In the genomic region with DNA sequence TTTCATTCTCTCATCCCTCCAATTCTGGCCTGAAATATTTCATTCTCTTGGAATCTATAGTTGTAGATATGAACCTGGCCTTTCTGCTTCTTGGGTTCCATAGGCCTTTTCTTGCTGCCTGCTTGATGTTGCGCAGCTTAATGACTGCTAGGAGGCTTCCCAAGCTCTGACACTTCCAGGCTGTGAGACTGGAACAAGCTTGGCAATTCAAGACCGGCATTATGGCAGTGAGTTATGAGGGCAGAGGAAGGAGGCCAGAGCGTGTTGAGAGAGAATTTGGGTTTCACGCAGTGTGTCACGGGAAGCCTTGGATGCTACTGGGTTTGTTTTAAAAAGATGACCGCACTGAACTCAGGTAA, we compare ENCODE assay signal across 2 cellular contexts.
TF ChIP-seq lines count a peak whose summit lies in the region.

No MANE protein-coding gene starts in this region.

TF ChIP-seq in GM12878, 131 proteins besides CTCF, POLR2A, EP300 and RAD21:
- TF ChIP-seq, protein P1, sequence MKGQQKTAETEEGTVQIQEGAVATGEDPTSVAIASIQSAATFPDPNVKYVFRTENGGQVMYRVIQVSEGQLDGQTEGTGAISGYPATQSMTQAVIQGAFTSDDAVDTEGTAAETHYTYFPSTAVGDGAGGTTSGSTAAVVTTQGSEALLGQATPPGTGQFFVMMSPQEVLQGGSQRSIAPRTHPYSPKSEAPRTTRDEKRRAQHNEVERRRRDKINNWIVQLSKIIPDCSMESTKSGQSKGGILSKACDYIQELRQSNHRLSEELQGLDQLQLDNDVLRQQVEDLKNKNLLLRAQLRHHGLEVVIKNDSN (IDR thresholded peaks at IDR 0.05; ENCODE audit: borderline replicate concordance, extremely low read length, insufficient read depth, low read depth, low read length): no peak

TF ChIP-seq in liver, 16 proteins besides CTCF, POLR2A, EP300 and RAD21:
- TF ChIP-seq, protein P2, sequence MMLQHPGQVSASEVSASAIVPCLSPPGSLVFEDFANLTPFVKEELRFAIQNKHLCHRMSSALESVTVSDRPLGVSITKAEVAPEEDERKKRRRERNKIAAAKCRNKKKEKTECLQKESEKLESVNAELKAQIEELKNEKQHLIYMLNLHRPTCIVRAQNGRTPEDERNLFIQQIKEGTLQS (IDR thresholded peaks at IDR 0.05): no peak
- TF ChIP-seq, protein P3, sequence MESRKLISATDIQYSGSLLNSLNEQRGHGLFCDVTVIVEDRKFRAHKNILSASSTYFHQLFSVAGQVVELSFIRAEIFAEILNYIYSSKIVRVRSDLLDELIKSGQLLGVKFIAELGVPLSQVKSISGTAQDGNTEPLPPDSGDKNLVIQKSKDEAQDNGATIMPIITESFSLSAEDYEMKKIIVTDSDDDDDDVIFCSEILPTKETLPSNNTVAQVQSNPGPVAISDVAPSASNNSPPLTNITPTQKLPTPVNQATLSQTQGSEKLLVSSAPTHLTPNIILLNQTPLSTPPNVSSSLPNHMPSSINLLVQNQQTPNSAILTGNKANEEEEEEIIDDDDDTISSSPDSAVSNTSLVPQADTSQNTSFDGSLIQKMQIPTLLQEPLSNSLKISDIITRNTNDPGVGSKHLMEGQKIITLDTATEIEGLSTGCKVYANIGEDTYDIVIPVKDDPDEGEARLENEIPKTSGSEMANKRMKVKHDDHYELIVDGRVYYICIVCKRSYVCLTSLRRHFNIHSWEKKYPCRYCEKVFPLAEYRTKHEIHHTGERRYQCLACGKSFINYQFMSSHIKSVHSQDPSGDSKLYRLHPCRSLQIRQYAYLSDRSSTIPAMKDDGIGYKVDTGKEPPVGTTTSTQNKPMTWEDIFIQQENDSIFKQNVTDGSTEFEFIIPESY (IDR thresholded peaks at IDR 0.05): no peak
- TF ChIP-seq GABPA (IDR thresholded peaks at IDR 0.05 in 1 of 2, conservative IDR thresholded peaks at IDR 0.05 in 1 of 2) (no peak), FOXA1 (IDR thresholded peaks at IDR 0.05) (no peak), HNF4G (IDR thresholded peaks at IDR 0.05) (no peak), YY1 (IDR thresholded peaks at IDR 0.05) (no peak), JUND (IDR thresholded peaks at IDR 0.05) (no peak), HNF4A (conservative IDR thresholded peaks at IDR 0.05) (no peak), NR2F2 (IDR thresholded peaks at IDR 0.05) (no peak)
- TF ChIP-seq, protein P4, sequence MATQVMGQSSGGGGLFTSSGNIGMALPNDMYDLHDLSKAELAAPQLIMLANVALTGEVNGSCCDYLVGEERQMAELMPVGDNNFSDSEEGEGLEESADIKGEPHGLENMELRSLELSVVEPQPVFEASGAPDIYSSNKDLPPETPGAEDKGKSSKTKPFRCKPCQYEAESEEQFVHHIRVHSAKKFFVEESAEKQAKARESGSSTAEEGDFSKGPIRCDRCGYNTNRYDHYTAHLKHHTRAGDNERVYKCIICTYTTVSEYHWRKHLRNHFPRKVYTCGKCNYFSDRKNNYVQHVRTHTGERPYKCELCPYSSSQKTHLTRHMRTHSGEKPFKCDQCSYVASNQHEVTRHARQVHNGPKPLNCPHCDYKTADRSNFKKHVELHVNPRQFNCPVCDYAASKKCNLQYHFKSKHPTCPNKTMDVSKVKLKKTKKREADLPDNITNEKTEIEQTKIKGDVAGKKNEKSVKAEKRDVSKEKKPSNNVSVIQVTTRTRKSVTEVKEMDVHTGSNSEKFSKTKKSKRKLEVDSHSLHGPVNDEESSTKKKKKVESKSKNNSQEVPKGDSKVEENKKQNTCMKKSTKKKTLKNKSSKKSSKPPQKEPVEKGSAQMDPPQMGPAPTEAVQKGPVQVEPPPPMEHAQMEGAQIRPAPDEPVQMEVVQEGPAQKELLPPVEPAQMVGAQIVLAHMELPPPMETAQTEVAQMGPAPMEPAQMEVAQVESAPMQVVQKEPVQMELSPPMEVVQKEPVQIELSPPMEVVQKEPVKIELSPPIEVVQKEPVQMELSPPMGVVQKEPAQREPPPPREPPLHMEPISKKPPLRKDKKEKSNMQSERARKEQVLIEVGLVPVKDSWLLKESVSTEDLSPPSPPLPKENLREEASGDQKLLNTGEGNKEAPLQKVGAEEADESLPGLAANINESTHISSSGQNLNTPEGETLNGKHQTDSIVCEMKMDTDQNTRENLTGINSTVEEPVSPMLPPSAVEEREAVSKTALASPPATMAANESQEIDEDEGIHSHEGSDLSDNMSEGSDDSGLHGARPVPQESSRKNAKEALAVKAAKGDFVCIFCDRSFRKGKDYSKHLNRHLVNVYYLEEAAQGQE (IDR thresholded peaks at IDR 0.05): no peak
